ENCODE assay signal across 8 cellular contexts in the genomic region with DNA sequence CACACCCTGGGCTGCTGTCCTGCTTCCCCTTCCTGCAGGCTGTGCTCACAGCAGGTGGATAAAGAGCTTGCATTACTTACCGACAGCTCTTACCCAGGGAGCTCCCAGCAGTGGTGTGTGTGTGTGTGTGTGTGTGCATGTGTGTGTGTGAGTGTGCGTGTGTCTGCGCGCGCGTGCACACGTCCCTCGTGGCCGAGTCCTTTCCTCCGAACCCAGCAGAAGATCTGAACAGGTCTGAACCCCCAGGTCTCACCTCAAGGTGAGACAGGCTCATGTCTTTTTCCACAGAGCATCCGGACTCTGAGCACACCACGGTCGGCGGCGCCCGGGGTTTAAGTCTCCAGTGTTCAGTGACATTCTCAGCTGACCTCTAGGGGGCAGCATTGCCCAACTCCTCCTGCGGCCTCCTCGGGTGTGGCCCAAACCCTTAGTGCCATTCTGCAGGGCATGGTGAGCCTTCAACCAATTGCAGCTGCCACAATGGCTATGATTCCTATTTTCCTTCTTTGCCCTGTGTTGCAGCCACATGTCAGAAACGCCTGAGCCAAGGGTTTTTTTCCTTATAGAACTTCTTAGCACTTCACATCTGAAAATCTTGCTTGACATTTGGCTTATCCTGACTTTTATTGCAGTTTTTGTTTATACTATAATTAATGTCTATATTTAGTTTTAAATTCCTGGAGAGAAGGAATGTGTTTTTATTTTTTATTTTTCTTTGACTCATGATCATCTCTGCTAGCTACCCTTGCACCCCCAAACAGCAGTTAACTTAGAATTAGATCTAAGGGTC.
DNase-seq lines count a peak whose midpoint lies in the region; ATAC-seq and TF ChIP-seq lines count a peak whose summit lies in the region.

No MANE protein-coding gene starts in this region.

- no peak overlapping the region for H3K27ac ChIP-seq in lower lobe of right lung

- H3K27me3 ChIP-seq in BJ (ENCODE audit: control insufficient read depth, insufficient read depth, low read length) (peaks cover 4% of the 10 kb centered on the region; the same call in 1 of the 2 replicates), lower lobe of right lung (ENCODE audit: low read depth) (peaks cover 25% of the 10 kb centered on the region)

- no peaks in the 10 kb centered on the region for H3K9me3 ChIP-seq in lower lobe of right lung

- H3K4me3 ChIP-seq in BJ (ENCODE audit: low read depth, low read length) (no peak overlapping the region), lower lobe of right lung (no peak overlapping the region)

- ATAC-seq in GM19043 (IDR thresholded peaks at IDR 0.05; ENCODE audit: low read depth, unreplicated experiment) (peak; percentile 79), HG03196 (IDR thresholded peaks at IDR 0.05; ENCODE audit: unreplicated experiment) (peak; percentile 90), lower lobe of right lung (peak; percentile 89 to 93)

- CTCF ChIA-PET in BJ (lab: Yijun Ruan, JAX) = interaction anchor here (0.6 to 1.7 kb wide), 8 partner anchors 8 to 56 kb away, joined by 3 to 8 read pairs (median 5); no protein-coding TSS in a partner anchor

- DNase-seq in BJ (ENCODE audit: low read depth) = no peak
- DNase-seq in NCI-H460 (ENCODE audit: extremely low read depth, low read depth) = peak; percentile 62
- DNase-seq in activated CD4-positive, alpha-beta T cell treated with anti-CD3 and anti-CD28 coated beads, Interleukin-2, amount 50 U/mL, for 4 hours = peak; percentile 66 to 68
- DNase-seq in dermis microvascular lymphatic vessel endothelial cell (ENCODE audit: low read depth in 2 of 2) = peak; percentile 18 to 60
- peak; percentile 73 for DNase-seq in lower lobe of right lung
- peak; percentile 36 for DNase-seq in stimulated activated CD8-positive, alpha-beta memory T cell treated with anti-CD3 and anti-CD28 coated beads, Interleukin-12 subunit alpha, Interleukin-12 subunit beta, amount 100 ng/mL, for 4 hours (ENCODE audit: low read depth)

- TF ChIP-seq CTCF in BJ (IDR thresholded peaks at IDR 0.05; ENCODE audit: insufficient read depth, low read depth, low read length) (peak; percentile 80), lower lobe of right lung (IDR thresholded peaks at IDR 0.05) (peak; percentile 84)

- intact Hi-C loops in lower lobe of right lung (cut with DNase I) = no loop called here

- no peaks in the 10 kb centered on the region for H3K36me3 ChIP-seq in BJ (ENCODE audit: control insufficient read depth, insufficient read depth, low read length)
- no peaks in the 10 kb centered on the region for H3K36me3 ChIP-seq in lower lobe of right lung

- H3K4me1 ChIP-seq in lower lobe of right lung = no peaks in the 10 kb centered on the region

- POLR2A ChIA-PET in BJ (lab: Charles Lee) = no interaction called here
